In genomic region chr11:84719935-84720577, GRCh38 we compare ENCODE assay signal across 9 cellular contexts.
A peak's percentile ranks its signal among the peaks of the same experiment; 100 is the strongest.
DNase-seq lines count a peak whose midpoint lies in the region; ATAC-seq and TF ChIP-seq lines count a peak whose summit lies in the region.
"Had no signal": no experiment of that assay in that cellular context is flagged by ENCODE, and none has a peak within 500 bp of the region (broad histone marks: within the 10 kb centered on the region; RNA-seq: fewer than 3 reads in every experiment).

No MANE protein-coding gene starts in this region.

- H3K9me3 ChIP-seq in HUES6 (ENCODE audit: control insufficient read depth, insufficient read depth, low read depth, low read length) = no peaks in the 10 kb centered on the region
- H3K9me3 ChIP-seq in hepatocyte (ENCODE audit: low read depth) = no peaks in the 10 kb centered on the region

- H4K20me1 ChIP-seq in hepatocyte (ENCODE audit: insufficient read depth, poor library complexity, severe bottlenecking) = no peaks in the 10 kb centered on the region

- H3K9me2 ChIP-seq in hepatocyte (replicated peaks; ENCODE audit: insufficient read depth) = no peaks in the 10 kb centered on the region

- H3K27ac ChIP-seq in HUES6 (ENCODE audit: low read depth, low read length) (no peak overlapping the region), hepatocyte (no peak overlapping the region)

- 3% methylated on average over 26 of the region's 26 CpGs for WGBS in hepatocyte (ENCODE audit: low lambda C conversion rate, missing lambda C conversion rate)

- no peaks in the 10 kb centered on the region for H3K36me3 ChIP-seq in HUES6 (ENCODE audit: control insufficient read depth, insufficient read depth, low read length)
- H3K36me3 ChIP-seq in hepatocyte (replicated peaks; ENCODE audit: insufficient read depth, low read depth) = no peaks in the 10 kb centered on the region

- H3K27me3 Mint-ChIP-seq in WTC11 (ENCODE audit: low read depth) = peaks cover 20% of the 10 kb centered on the region
- peaks cover 3% of the 10 kb centered on the region for H3K27me3 Mint-ChIP-seq in activated CD4-positive, alpha-beta memory T cell treated with anti-CD3 and anti-CD28 coated beads, Interleukin-2, amount 10 ng/mL, durations not matched to agents 7 days and 5 days

- CTCF ChIA-PET in WTC11 (lab: Charles Lee) = interaction anchor here (0.5 to 3.6 kb wide), 23 partner anchors 9 to 889 kb away, joined by 3 to 43 read pairs (median 3); no protein-coding TSS in a partner anchor
- CTCF ChIA-PET in activated CD4-positive, alpha-beta memory T cell treated with anti-CD3 and anti-CD28 coated beads, Interleukin-2, amount 10 ng/mL, durations not matched to agents 7 days and 5 days (lab: Charles Lee) = no interaction called here

- H3K27ac Mint-ChIP-seq in WTC11 = peak overlapping the region; percentile 95
- no peak overlapping the region for H3K27ac Mint-ChIP-seq in activated CD4-positive, alpha-beta memory T cell treated with anti-CD3 and anti-CD28 coated beads, Interleukin-2, amount 10 ng/mL, durations not matched to agents 7 days and 5 days

- H3K4me1 Mint-ChIP-seq in WTC11 = peaks cover 35% of the 10 kb centered on the region
- H3K4me1 Mint-ChIP-seq in activated CD4-positive, alpha-beta memory T cell treated with anti-CD3 and anti-CD28 coated beads, Interleukin-2, amount 10 ng/mL, durations not matched to agents 7 days and 5 days = no peaks in the 10 kb centered on the region

- H3K4me3 ChIP-seq in HUES6 (ENCODE audit: low read depth, low read length) (peak overlapping the region; percentile 63), hepatocyte (peak overlapping the region; percentile 40), retinal pigment epithelial cell (ENCODE audit: low read length) (peak overlapping the region; percentile 56)

- peak; percentile 64 for DNase-seq in WTC11 (ENCODE audit: low spot score)
- DNase-seq in hepatocyte (ENCODE audit: low spot score) = peak; percentile 4
- DNase-seq in retinal pigment epithelial cell (ENCODE audit: low read depth) = no peak
- no peak for DNase-seq in activated CD4-positive, alpha-beta memory T cell treated with anti-CD3 and anti-CD28 coated beads, Interleukin-2, amount 10 ng/mL, durations not matched to agents 7 days and 5 days
- no peak for DNase-seq in HPDE6-E6E7 (ENCODE audit: extremely low spot score)

- peak overlapping the region; percentile 60 for H2AFZ ChIP-seq in hepatocyte

- H3K4me1 ChIP-seq in HUES6 (ENCODE audit: control insufficient read depth, insufficient read depth, low read length) (peaks cover 16% of the 10 kb centered on the region), hepatocyte (ENCODE audit: insufficient read depth) (peaks cover 6% of the 10 kb centered on the region)

- ATAC-seq in WTC11 (peak; percentile 73), GM19035 (IDR thresholded peaks at IDR 0.05; ENCODE audit: unreplicated experiment) (no peak), HG02981 (IDR thresholded peaks at IDR 0.05; ENCODE audit: unreplicated experiment) (no peak)
- ATAC-seq: HCT116 had no signal

- H3K27me3 ChIP-seq in HUES6 (ENCODE audit: control insufficient read depth, insufficient read depth, low read length) (peaks cover 16% of the 10 kb centered on the region; the same call in 1 of the 2 replicates), hepatocyte (peaks cover 59% of the 10 kb centered on the region)

- no peaks in the 10 kb centered on the region for H3K9me3 Mint-ChIP-seq in WTC11
- H3K9me3 Mint-ChIP-seq in activated CD4-positive, alpha-beta memory T cell treated with anti-CD3 and anti-CD28 coated beads, Interleukin-2, amount 10 ng/mL, durations not matched to agents 7 days and 5 days = no peaks in the 10 kb centered on the region

- peak overlapping the region; percentile 87 for H3K4me3 Mint-ChIP-seq in WTC11
- no peak overlapping the region for H3K4me3 Mint-ChIP-seq in activated CD4-positive, alpha-beta memory T cell treated with anti-CD3 and anti-CD28 coated beads, Interleukin-2, amount 10 ng/mL, durations not matched to agents 7 days and 5 days

- H3K79me2 ChIP-seq in hepatocyte = no peaks in the 10 kb centered on the region

- peak overlapping the region; percentile 51 for H3K9ac ChIP-seq in HUES6 (ENCODE audit: low read length)

- POLR2A ChIA-PET in WTC11 (lab: Charles Lee) = interaction anchor here (0.7 to 1.3 kb wide), 2 partner anchors 325 to 1564 kb away, joined by 3 read pairs; partner anchors contain the start of gene PCF11
- POLR2A ChIA-PET in activated CD4-positive, alpha-beta memory T cell treated with anti-CD3 and anti-CD28 coated beads, Interleukin-2, amount 10 ng/mL, durations not matched to agents 7 days and 5 days (lab: Charles Lee) = no interaction called here

- no peak for TF ChIP-seq CTCF in WTC11 (IDR thresholded peaks at IDR 0.05)
- no peak for TF ChIP-seq CTCF in hepatocyte (IDR thresholded peaks at IDR 0.05; ENCODE audit: poor library complexity)
- no peak for TF ChIP-seq CTCF in retinal pigment epithelial cell (conservative IDR thresholded peaks at IDR 0.05; ENCODE audit: low read depth, low read length)

- peak overlapping the region; percentile 95 for H3K4me2 ChIP-seq in hepatocyte

- H3K36me3 Mint-ChIP-seq in WTC11 = no peaks in the 10 kb centered on the region
- no peaks in the 10 kb centered on the region for H3K36me3 Mint-ChIP-seq in activated CD4-positive, alpha-beta memory T cell treated with anti-CD3 and anti-CD28 coated beads, Interleukin-2, amount 10 ng/mL, durations not matched to agents 7 days and 5 days (ENCODE audit: low read depth)

TF ChIP-seq in WTC11, 78 proteins besides CTCF, POLR2A, EP300 and RAD21 (continues in another document):
- peak; percentile 21; the same call in 1 of the 2 replicates for TF ChIP-seq TEAD1 (CRISPR knock-in tag; IDR thresholded peaks at IDR 0.05)
- TF ChIP-seq ARID4B (CRISPR knock-in tag; IDR thresholded peaks at IDR 0.05; ENCODE audit: borderline replicate concordance) = 0 out of 2 replicates have a peak, but pooled peaks have one; percentile 61
- peak; percentile 32; the same call in 1 of the 2 replicates for TF ChIP-seq SP1 (CRISPR knock-in tag; conservative IDR thresholded peaks at IDR 0.05)
- TF ChIP-seq CREM (CRISPR knock-in tag; IDR thresholded peaks at IDR 0.05) = 0 out of 2 replicates have a peak, but pooled peaks have one; percentile 46
- peak; percentile 77; the same call in 1 of the 2 replicates for TF ChIP-seq ZBTB43 (CRISPR knock-in tag; IDR thresholded peaks at IDR 0.05)
- TF ChIP-seq STAT6 (CRISPR knock-in tag; conservative IDR thresholded peaks at IDR 0.05; ENCODE audit: low read depth) = no peak

Comparison
In these comparisons a context has a peak if more than half of its experiments do, and no peak if none do; other contexts are left out.
1. DNase-seq: peak in WTC11 (single experiment) and hepatocyte (single experiment); none in retinal pigment epithelial cell (single experiment), activated CD4-positive, alpha-beta memory T cell treated with anti-CD3 and anti-CD28 coated beads, Interleukin-2, amount 10 ng/mL, durations not matched to agents 7 days and 5 days (single experiment) and HPDE6-E6E7 (single experiment).
2. Peak in every context shown above with its lines, with median percentiles within 50 percentile points of each other: H3K4me3 ChIP-seq.